9 cellular contexts compared by ENCODE assay signal in the genomic region with DNA sequence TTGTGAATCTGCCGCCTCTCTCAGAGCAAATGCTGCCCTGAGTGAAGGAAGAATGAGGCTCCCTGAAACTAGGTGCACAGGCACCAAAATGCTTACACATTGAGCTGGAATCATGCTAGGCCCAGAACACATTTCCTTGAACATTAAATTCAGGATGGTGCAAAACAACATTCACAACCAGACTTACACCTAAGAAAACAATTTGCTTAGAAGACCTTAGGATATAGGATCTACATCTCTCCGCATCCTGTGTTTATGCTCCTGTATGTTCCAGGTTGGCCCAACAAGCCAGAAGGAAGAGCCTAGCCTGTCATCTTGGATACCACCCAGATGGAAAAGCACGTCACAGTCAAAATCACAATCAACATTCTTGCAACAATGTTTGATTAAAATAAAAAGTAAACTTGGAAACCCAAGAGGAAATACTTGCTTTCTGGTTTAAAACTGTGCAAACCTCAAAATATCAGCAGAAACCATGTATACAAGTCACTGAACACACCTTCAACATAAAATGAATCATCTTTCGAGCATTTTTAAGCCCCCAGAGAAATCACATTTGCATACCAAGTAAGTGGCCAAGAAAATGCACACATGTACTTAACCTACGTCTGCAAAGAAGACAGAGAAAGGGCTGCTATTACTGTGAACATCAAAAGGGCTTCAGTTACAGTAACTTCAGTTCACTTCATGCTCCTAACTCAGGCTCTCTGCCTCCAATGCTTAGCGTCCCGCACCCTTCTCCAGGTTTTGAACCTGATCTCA. TPM values are rescaled to one million over a fixed set of nuclear protein-coding genes. Genes with fewer than 3 reads are reported as not detected.
A peak's percentile ranks its signal among the peaks of the same experiment; 100 is the strongest.
DNase-seq lines count a peak whose midpoint lies in the region; ATAC-seq and TF ChIP-seq lines count a peak whose summit lies in the region.
"Had no signal": no experiment of that assay in that cellular context is flagged by ENCODE, and none has a peak within 500 bp of the region (broad histone marks: within the 10 kb centered on the region; RNA-seq: fewer than 3 reads in every experiment).

No MANE protein-coding gene starts in this region.

- H3K9me3 ChIP-seq in BE2C (no peaks in the 10 kb centered on the region), iPS-18c (ENCODE audit: control insufficient read depth, insufficient read depth, low read length) (no peaks in the 10 kb centered on the region), stomach smooth muscle (ENCODE audit: control insufficient read depth in 2 of 2, low read length in 2 of 2) (no peaks in the 10 kb centered on the region)

- peak overlapping the region; percentile 75 for H3K4me3 Mint-ChIP-seq in activated CD4-positive, alpha-beta memory T cell treated with anti-CD3 and anti-CD28 coated beads for 36 hours

- peak overlapping the region in 1 of 2 donors; percentile 62 for H3K9ac ChIP-seq in stomach smooth muscle (ENCODE audit: low read length in 2 of 2)

- H3K27ac ChIP-seq in stomach smooth muscle (ENCODE audit: low read length): no peak overlapping the region
- H3K27ac ChIP-seq: SK-N-MC had no signal

- peaks cover 34% of the 10 kb centered on the region for H3K27me3 Mint-ChIP-seq in activated CD4-positive, alpha-beta memory T cell treated with anti-CD3 and anti-CD28 coated beads for 36 hours

- H3K36me3 Mint-ChIP-seq in activated CD4-positive, alpha-beta memory T cell treated with anti-CD3 and anti-CD28 coated beads for 36 hours: no peaks in the 10 kb centered on the region

- ATAC-seq in GM18858 (IDR thresholded peaks at IDR 0.05; ENCODE audit: unreplicated experiment) (peak; percentile 30), HG03108 (IDR thresholded peaks at IDR 0.05; ENCODE audit: unreplicated experiment) (peak; percentile 36)

- in situ Hi-C loops in G401 (cut with HindIII; ENCODE audit: low sequenced_read_pairs): no loop called here

- H3K4me3 ChIP-seq in BE2C (ENCODE audit: low read depth, low read length) (peak overlapping the region; percentile 93), iPS-18c (ENCODE audit: insufficient read depth, low read depth, low read length) (peak overlapping the region; percentile 94), stomach smooth muscle (ENCODE audit: low read length in 2 of 2) (peak overlapping the region; percentile 70 to 92)

- peaks cover 30% of the 10 kb centered on the region for H3K4me1 Mint-ChIP-seq in activated CD4-positive, alpha-beta memory T cell treated with anti-CD3 and anti-CD28 coated beads for 36 hours (ENCODE audit: low read depth)

- H3K9me3 Mint-ChIP-seq in activated CD4-positive, alpha-beta memory T cell treated with anti-CD3 and anti-CD28 coated beads for 36 hours: no peaks in the 10 kb centered on the region

- POLR2A ChIA-PET in activated CD4-positive, alpha-beta memory T cell treated with anti-CD3 and anti-CD28 coated beads for 36 hours (lab: Charles Lee): interaction anchor here (1.5 kb wide), 1 partner anchor 46 kb away, joined by 4 read pairs; a partner anchor contains a TSS

- DNase-seq in BE2C (no peak), G401 (ENCODE audit: low spot score) (no peak), AG08395 (ENCODE audit: low spot score) (no peak)
- no peak for DNase-seq in activated CD4-positive, alpha-beta memory T cell treated with anti-CD3 and anti-CD28 coated beads for 36 hours

- TF ChIP-seq CTCF in BE2C (IDR thresholded peaks at IDR 0.05; ENCODE audit: low read depth, low read length): no peak

- intact Hi-C loops in activated CD4-positive, alpha-beta memory T cell treated with anti-CD3 and anti-CD28 coated beads for 36 hours (cut with micrococcal nuclease): loop anchor here (1.0 to 2.0 kb wide), 2 partner anchors 8 to 16 kb away; no protein-coding TSS in a partner anchor

- H3K4me1 ChIP-seq in BE2C (peaks cover 10% of the 10 kb centered on the region), stomach smooth muscle (ENCODE audit: control insufficient read depth, insufficient read depth, low read length) (peaks cover 25% of the 10 kb centered on the region)

- no peak overlapping the region for H3K27ac Mint-ChIP-seq in activated CD4-positive, alpha-beta memory T cell treated with anti-CD3 and anti-CD28 coated beads for 36 hours

- H3K27me3 ChIP-seq in BE2C (no peaks in the 10 kb centered on the region), stomach smooth muscle (ENCODE audit: control insufficient read depth in 1 of 2, insufficient read depth in 2 of 2, low read length in 2 of 2) (no peaks in the 10 kb centered on the region)

- CTCF ChIA-PET in activated CD4-positive, alpha-beta memory T cell treated with anti-CD3 and anti-CD28 coated beads for 36 hours (lab: Charles Lee): interaction anchor here (1.0 to 2.3 kb wide), 3 partner anchors 10 to 695 kb away, joined by 3 to 12 read pairs (median 3); no protein-coding TSS in a partner anchor

- H3K36me3 ChIP-seq in BE2C (peaks cover 23% of the 10 kb centered on the region), stomach smooth muscle (ENCODE audit: control insufficient read depth in 2 of 2, insufficient read depth in 2 of 2, low read length in 2 of 2) (no peaks in the 10 kb centered on the region)

RNA-seq across cellular contexts. Expression of a gene that starts 1.6 kb away (rescaled TPM):
- 29.6 TPM for polyA plus RNA-seq in BE2C (2012; ENCODE audit: insufficient read depth, insufficient read length, low read depth)
- total RNA-seq in activated CD4-positive, alpha-beta memory T cell treated with anti-CD3 and anti-CD28 coated beads for 36 hours: under 1 TPM; 0.29 to 0.44 TPM
- 36.4 and 59.3 TPM in 2 replicates for total RNA-seq in G401 (2014; rRNA removed; shearing (Covaris generic))

RNA-seq across cellular contexts. Expression of a gene that starts 46.1 kb away (rescaled TPM):
- polyA plus RNA-seq in BE2C (2012; ENCODE audit: insufficient read depth, insufficient read length, low read depth): 23.6 TPM
- total RNA-seq in activated CD4-positive, alpha-beta memory T cell treated with anti-CD3 and anti-CD28 coated beads for 36 hours: 10 to 100 TPM; 67.1 to 68.5 TPM
- 661 and 662 TPM in 2 replicates for total RNA-seq in G401 (2014; rRNA removed; shearing (Covaris generic))

Comparison
In these comparisons a context has a peak if more than half of its experiments do, and no peak if none do; other contexts are left out.
1. RNA of a gene that starts 1.6 kb away (total RNA-seq): 36.4 to 59.3 TPM in G401; 0.29 to 0.44 TPM in activated CD4-positive, alpha-beta memory T cell treated with anti-CD3 and anti-CD28 coated beads for 36 hours; every median in the first group is over 10 times any median in the second.
2. Peak in every context shown above with its lines, with median percentiles within 50 percentile points of each other: H3K4me3 ChIP-seq.